ENCODE assay signal across 8 cellular contexts in the genomic region with DNA sequence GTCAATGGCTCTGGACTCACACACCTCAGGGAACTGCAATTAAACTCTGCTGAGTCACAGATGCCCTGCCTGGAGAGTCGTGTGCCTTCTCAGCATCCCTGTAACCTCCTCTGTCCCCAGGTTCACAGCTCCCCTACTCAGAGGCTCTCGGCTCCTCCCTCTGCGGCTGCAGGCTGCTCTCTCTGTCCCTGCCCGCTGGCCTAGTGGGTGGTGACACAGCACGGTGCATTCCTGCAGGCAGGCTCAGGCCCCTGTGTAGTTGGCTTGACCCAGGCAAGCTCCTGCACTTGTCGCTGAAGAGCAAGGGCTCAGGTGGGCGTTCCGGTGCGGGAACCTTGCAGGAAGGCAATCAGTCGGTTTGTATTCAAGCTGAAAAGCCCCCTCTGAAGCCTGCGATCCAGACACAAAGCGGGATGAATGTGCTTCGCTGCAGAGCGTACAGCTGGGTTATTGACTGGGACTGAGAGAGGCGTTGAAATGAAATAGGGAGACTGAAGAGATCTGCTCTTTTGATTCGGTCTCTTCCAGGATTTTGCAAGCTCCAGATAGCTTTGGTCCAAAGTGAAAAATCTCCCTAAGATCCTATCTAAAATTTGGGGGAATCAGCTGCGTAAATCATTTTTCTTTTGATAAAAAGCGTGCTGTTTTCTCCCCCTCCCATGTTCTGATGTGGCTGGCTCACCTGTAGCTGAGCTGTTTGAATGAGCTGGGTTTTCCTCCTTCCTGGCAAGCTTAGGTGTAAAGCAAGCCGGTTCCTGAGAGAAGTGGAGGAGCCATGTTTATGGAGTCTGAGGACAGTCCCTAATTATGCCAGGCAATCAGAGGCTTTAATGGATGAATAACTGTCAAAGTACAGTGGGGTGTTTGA.
DNase-seq lines count a peak whose midpoint lies in the region; ATAC-seq, FAIRE-seq and TF ChIP-seq lines count a peak whose summit lies in the region.

No MANE protein-coding gene starts in this region.

- no peak for TF ChIP-seq POLR2A in tibial nerve (IDR thresholded peaks at IDR 0.05)

- TF ChIP-seq CTCF in BE2C (IDR thresholded peaks at IDR 0.05; ENCODE audit: low read depth, low read length) (no peak), kidney (IDR thresholded peaks at IDR 0.05; ENCODE audit: borderline replicate concordance, extremely low read depth, insufficient read depth) (no peak), tibial nerve (IDR thresholded peaks at IDR 0.05) (no peak), D721Med (IDR thresholded peaks at IDR 0.05; ENCODE audit: insufficient read depth, missing control alignments) (no peak)

- no peak for TF ChIP-seq EP300 in tibial nerve (IDR thresholded peaks at IDR 0.05)

- H3K4me3 Mint-ChIP-seq in CD4-positive, alpha-beta memory T cell: no peak overlapping the region

- no peaks in the 10 kb centered on the region for H3K4me1 Mint-ChIP-seq in CD4-positive, alpha-beta memory T cell

- H3K27ac Mint-ChIP-seq in CD4-positive, alpha-beta memory T cell: no peak overlapping the region

- H3K9me3 ChIP-seq in BE2C (no peaks in the 10 kb centered on the region), kidney (ENCODE audit: control insufficient read depth in 1 of 2, low read length in 2 of 2) (no peaks in the 10 kb centered on the region), tibial nerve (no peaks in the 10 kb centered on the region)
- no peaks in the 10 kb centered on the region for H3K9me3 ChIP-seq in CD4-positive, alpha-beta memory T cell (ENCODE audit: control insufficient read depth in 1 of 2, low read length in 2 of 2)

- WGBS in tibial nerve, 2 donors: 35% methylated on average over 19 of the region's 19 CpGs

- peak; percentile 75 for DNase-seq in BE2C
- DNase-seq in SHP77 (lab: John Stamatoyannopoulos, UW): peak; percentile 5 to 18
- peak; percentile 88 for DNase-seq in kidney
- no peak for DNase-seq in Kasumi-1 (lab: John Stamatoyannopoulos, UW)
- DNase-seq in tibial nerve (ENCODE audit: low spot score in 2 of 2): no peak
- DNase-seq in CD4-positive, alpha-beta memory T cell: no peak
- no peak for DNase-seq in D721Med (ENCODE audit: insufficient read length, low spot score)

- H3K4me3 ChIP-seq in BE2C (ENCODE audit: low read depth, low read length): peak overlapping the region; percentile 21
- no peak overlapping the region for H3K4me3 ChIP-seq in kidney (ENCODE audit: low read length in 2 of 2)
- H3K4me3 ChIP-seq in tibial nerve: no peak overlapping the region
- no peak overlapping the region for H3K4me3 ChIP-seq in CD4-positive, alpha-beta memory T cell (ENCODE audit: low read length in 2 of 2)

- peaks cover 5 to 14% of the 10 kb centered on the region in 2 donors for H3K27me3 Mint-ChIP-seq in CD4-positive, alpha-beta memory T cell

- H3K4me1 ChIP-seq in BE2C: peaks cover 31% of the 10 kb centered on the region
- H3K4me1 ChIP-seq in kidney (ENCODE audit: control insufficient read depth in 1 of 2, insufficient read depth in 1 of 2, low read depth in 1 of 2, low read length in 2 of 2): no peaks in the 10 kb centered on the region
- H3K4me1 ChIP-seq in tibial nerve: peaks cover 0 to 16% (median 4%) of the 10 kb centered on the region in 4 donors
- no peaks in the 10 kb centered on the region for H3K4me1 ChIP-seq in CD4-positive, alpha-beta memory T cell (ENCODE audit: insufficient read depth, low read length)

- no peak overlapping the region for H3K27ac ChIP-seq in kidney (ENCODE audit: low read depth in 2 of 2, low read length in 2 of 2)
- H3K27ac ChIP-seq in tibial nerve: no peak overlapping the region
- no peak overlapping the region for H3K27ac ChIP-seq in CD4-positive, alpha-beta memory T cell (ENCODE audit: low read depth, low read length)

- no peaks in the 10 kb centered on the region for H3K36me3 Mint-ChIP-seq in CD4-positive, alpha-beta memory T cell

- no peaks in the 10 kb centered on the region for H3K27me3 ChIP-seq in BE2C
- peaks cover 0 to 7% of the 10 kb centered on the region in 2 donors for H3K27me3 ChIP-seq in tibial nerve
- H3K27me3 ChIP-seq in CD4-positive, alpha-beta memory T cell (ENCODE audit: insufficient read depth, low read length): no peaks in the 10 kb centered on the region

- H3K9me3 Mint-ChIP-seq in CD4-positive, alpha-beta memory T cell: peaks cover 0 to 2% (median 0%) of the 10 kb centered on the region in 8 donors

- no peak overlapping the region for H3K9ac ChIP-seq in kidney (ENCODE audit: low read length in 2 of 2)

- intact Hi-C loops in kidney (cut with DNase I): no loop called here
- intact Hi-C loops in CD4-positive, alpha-beta memory T cell (cut with micrococcal nuclease): no loop called here

- ATAC-seq in HG02571 (IDR thresholded peaks at IDR 0.05; ENCODE audit: unreplicated experiment): peak; percentile 68

- CTCF ChIA-PET in CD4-positive, alpha-beta memory T cell (lab: Charles Lee; ENCODE audit: partially characterized antibody): interaction anchor here (1.6 kb wide), 1 partner anchor 8 kb away, joined by 5 read pairs; no protein-coding TSS in a partner anchor

- H3K36me3 ChIP-seq in BE2C (no peaks in the 10 kb centered on the region), kidney (ENCODE audit: control insufficient read depth in 1 of 2, insufficient read depth in 2 of 2, low read length in 2 of 2) (no peaks in the 10 kb centered on the region), tibial nerve (no peaks in the 10 kb centered on the region)
- no peaks in the 10 kb centered on the region for H3K36me3 ChIP-seq in CD4-positive, alpha-beta memory T cell (ENCODE audit: insufficient read depth, low read length)

- POLR2A ChIA-PET in CD4-positive, alpha-beta memory T cell (lab: Charles Lee; ENCODE audit: partially characterized antibody): interaction anchor here (0.6 kb wide), 1 partner anchor 145 kb away, joined by 3 read pairs; no protein-coding TSS in a partner anchor

- no peak for FAIRE-seq in kidney (lab: Jason Lieb, UNC)
- no peak for FAIRE-seq in D721Med (lab: Jason Lieb, UNC)

Comparison
In these comparisons a context has a peak if more than half of its experiments do, and no peak if none do; other contexts are left out.
1. DNase-seq: peak in BE2C (single experiment), SHP77 (2 of 2) and kidney (single experiment); none in Kasumi-1 (0 of 2), tibial nerve (0 of 2), CD4-positive, alpha-beta memory T cell (0 of 5) and D721Med (single experiment).